In genomic region chr7:97021443-97022261, GRCh38 we compare ENCODE assay signal across 1 cellular context.
A peak's percentile ranks its signal among the peaks of the same experiment; 100 is the strongest.
TF ChIP-seq lines count a peak whose summit lies in the region.

No MANE protein-coding gene starts in this region.

TF ChIP-seq in H1, 55 proteins besides CTCF, POLR2A, EP300 and RAD21:
- no peak for TF ChIP-seq TCF12 (IDR thresholded peaks at IDR 0.05; ENCODE audit: low read depth, low read length)
- no peak for TF ChIP-seq GTF2F1 (IDR thresholded peaks at IDR 0.05; ENCODE audit: borderline replicate concordance, low read depth, low read length)
- TF ChIP-seq EGR1 (IDR thresholded peaks at IDR 0.05; ENCODE audit: borderline replicate concordance, low read depth, low read length): no peak
- TF ChIP-seq RBBP5 (IDR thresholded peaks at IDR 0.05; ENCODE audit: borderline replicate concordance, low read depth, low read length): 0 out of 2 replicates have a peak, but pooled peaks have one; percentile 23
- no peak for TF ChIP-seq JUN (IDR thresholded peaks at IDR 0.05; ENCODE audit: low read depth, low read length)
- no peak for TF ChIP-seq E2F6 (IDR thresholded peaks at IDR 0.05)
- peak; percentile 40 for TF ChIP-seq SUZ12 (IDR thresholded peaks at IDR 0.05; ENCODE audit: low read length)
- TF ChIP-seq POU5F1 (IDR thresholded peaks at IDR 0.05; ENCODE audit: low read depth, low read length): no peak
- TF ChIP-seq EZH2 (IDR thresholded peaks at IDR 0.05; ENCODE audit: low read depth, low read length, severe bottlenecking): peak; percentile 32
- no peak for TF ChIP-seq USF2 (IDR thresholded peaks at IDR 0.05; ENCODE audit: low read length)
- peak; percentile 24 for TF ChIP-seq KDM4A (IDR thresholded peaks at IDR 0.05; ENCODE audit: low read depth, low read length, severe bottlenecking)
